In genomic region chr2:206736935-206737334, GRCh38 we compare ENCODE assay signal across 17 cellular contexts. TPM values are rescaled to one million over a fixed set of nuclear protein-coding genes. Genes with fewer than 3 reads are reported as not detected.
DNase-seq lines count a peak whose midpoint lies in the region; ATAC-seq lines count a peak whose summit lies in the region.
"Had no signal": no experiment of that assay in that cellular context is flagged by ENCODE, and none has a peak within 500 bp of the region (broad histone marks: within the 10 kb centered on the region; RNA-seq: fewer than 3 reads in every experiment).

No MANE protein-coding gene starts in this region.

- no peak overlapping the region for H3K4me3 Mint-ChIP-seq in activated T-cell treated with anti-CD3 and anti-CD28 coated beads, Interleukin-2, amount 50 U/mL, for 24 hours
- H3K4me3 Mint-ChIP-seq in activated T-helper 17 cell treated with anti-CD3 and anti-CD28 coated beads, Interleukin-2, amount 50 U/mL, for 72 hours = no peak overlapping the region
- H3K4me3 Mint-ChIP-seq: CD8-positive, alpha-beta T cell had no signal

- H3K4me1 Mint-ChIP-seq in activated T-cell treated with anti-CD3 and anti-CD28 coated beads, Interleukin-2, amount 50 U/mL, for 24 hours (ENCODE audit: low read depth) = peaks cover 10% of the 10 kb centered on the region
- H3K4me1 Mint-ChIP-seq in activated T-helper 17 cell treated with anti-CD3 and anti-CD28 coated beads, Interleukin-2, amount 50 U/mL, for 72 hours = no peaks in the 10 kb centered on the region

- no peak for DNase-seq in activated T-cell treated with anti-CD3 and anti-CD28 coated beads, Interleukin-2, amount 50 U/mL, for 24 hours
- DNase-seq in activated T-cell treated with anti-CD3 and anti-CD28 coated beads for 4 hours (no peak), cerebellar cortex (ENCODE audit: low spot score) (no peak), Kasumi-1 (lab: John Stamatoyannopoulos, UW) (no peak)
- DNase-seq in stimulated activated CD8-positive, alpha-beta memory T cell treated with anti-CD3 and anti-CD28 coated beads, Interleukin-15, amount 100 ng/mL, for 48 hours (ENCODE audit: low read depth in 2 of 2) = peak; percentile 2
- DNase-seq in stimulated activated CD8-positive, alpha-beta memory T cell treated with anti-CD3 and anti-CD28 coated beads, Interleukin-4, amount 100 ng/mL, for 48 hours = no peak
- DNase-seq: Calu3; CD8-positive, alpha-beta T cell; DMS53; GM23248; HCEC 1CT; NCI-H1105; NCI-H2081 treated with DMSO at 0.1 percent for 48 hours; Peyer's patch had no signal

- H3K9me3 Mint-ChIP-seq in activated T-cell treated with anti-CD3 and anti-CD28 coated beads, Interleukin-2, amount 50 U/mL, for 24 hours = no peaks in the 10 kb centered on the region
- no peaks in the 10 kb centered on the region for H3K9me3 Mint-ChIP-seq in activated T-helper 17 cell treated with anti-CD3 and anti-CD28 coated beads, Interleukin-2, amount 50 U/mL, for 72 hours
- H3K9me3 Mint-ChIP-seq: CD8-positive, alpha-beta T cell had no signal

- H3K27ac Mint-ChIP-seq in activated T-cell treated with anti-CD3 and anti-CD28 coated beads, Interleukin-2, amount 50 U/mL, for 24 hours = peak overlapping the region; percentile 63
- H3K27ac Mint-ChIP-seq in activated T-helper 17 cell treated with anti-CD3 and anti-CD28 coated beads, Interleukin-2, amount 50 U/mL, for 72 hours = no peak overlapping the region
- H3K27ac Mint-ChIP-seq: CD8-positive, alpha-beta T cell had no signal

- ATAC-seq in activated T-helper 17 cell treated with anti-CD3 and anti-CD28 coated beads, Interleukin-2, amount 50 U/mL, for 72 hours (replicated peaks) = peak; percentile 96
- ATAC-seq: CD8-positive, alpha-beta T cell; Right ventricle myocardium inferior had no signal

- peaks cover 40% of the 10 kb centered on the region for H3K27me3 Mint-ChIP-seq in activated T-cell treated with anti-CD3 and anti-CD28 coated beads, Interleukin-2, amount 50 U/mL, for 24 hours
- peaks cover 12% of the 10 kb centered on the region for H3K27me3 Mint-ChIP-seq in activated T-helper 17 cell treated with anti-CD3 and anti-CD28 coated beads, Interleukin-2, amount 50 U/mL, for 72 hours

- H3K36me3 Mint-ChIP-seq in activated T-cell treated with anti-CD3 and anti-CD28 coated beads, Interleukin-2, amount 50 U/mL, for 24 hours (ENCODE audit: low read depth) = no peaks in the 10 kb centered on the region
- H3K36me3 Mint-ChIP-seq in activated T-helper 17 cell treated with anti-CD3 and anti-CD28 coated beads, Interleukin-2, amount 50 U/mL, for 72 hours (ENCODE audit: low read depth) = no peaks in the 10 kb centered on the region
- H3K36me3 Mint-ChIP-seq: CD8-positive, alpha-beta T cell had no signal

RNA-seq across cellular contexts. Expression of gene DYTN, which starts 18.7 kb away (rescaled TPM):
- not detected for total RNA-seq in activated T-helper 17 cell treated with anti-CD3 and anti-CD28 coated beads, Interleukin-2, amount 50 U/mL, for 72 hours
- total RNA-seq: Calu3; CD8-positive, alpha-beta T cell; GM23248; NCI-H460; Peyer's patch; Right ventricle myocardium inferior had no signal

RNA-seq across cellular contexts. Expression of gene MDH1B, which starts 28.2 kb away (rescaled TPM):
- 1 to 10 TPM in 1 of 2 donors, under 1 TPM in 1; 0.56 to 1.1 TPM for total RNA-seq in activated T-helper 17 cell treated with anti-CD3 and anti-CD28 coated beads, Interleukin-2, amount 50 U/mL, for 72 hours

RNA-seq across cellular contexts. Expression of gene FASTKD2, which starts 28.5 kb away (rescaled TPM):
- 10 to 100 TPM; 24.3 to 40.1 TPM for total RNA-seq in activated T-helper 17 cell treated with anti-CD3 and anti-CD28 coated beads, Interleukin-2, amount 50 U/mL, for 72 hours

Comparison
In these comparisons a context has a peak if more than half of its experiments do, and no peak if none do; other contexts are left out.
1. DNase-seq: peak in stimulated activated CD8-positive, alpha-beta memory T cell treated with anti-CD3 and anti-CD28 coated beads, Interleukin-15, amount 100 ng/mL, for 48 hours (2 of 2); none in activated T-cell treated with anti-CD3 and anti-CD28 coated beads, Interleukin-2, amount 50 U/mL, for 24 hours (single experiment), activated T-cell treated with anti-CD3 and anti-CD28 coated beads for 4 hours (single experiment), stimulated activated CD8-positive, alpha-beta memory T cell treated with anti-CD3 and anti-CD28 coated beads, Interleukin-4, amount 100 ng/mL, for 48 hours (single experiment), cerebellar cortex (single experiment) and Kasumi-1 (0 of 2).